In the genomic region with DNA sequence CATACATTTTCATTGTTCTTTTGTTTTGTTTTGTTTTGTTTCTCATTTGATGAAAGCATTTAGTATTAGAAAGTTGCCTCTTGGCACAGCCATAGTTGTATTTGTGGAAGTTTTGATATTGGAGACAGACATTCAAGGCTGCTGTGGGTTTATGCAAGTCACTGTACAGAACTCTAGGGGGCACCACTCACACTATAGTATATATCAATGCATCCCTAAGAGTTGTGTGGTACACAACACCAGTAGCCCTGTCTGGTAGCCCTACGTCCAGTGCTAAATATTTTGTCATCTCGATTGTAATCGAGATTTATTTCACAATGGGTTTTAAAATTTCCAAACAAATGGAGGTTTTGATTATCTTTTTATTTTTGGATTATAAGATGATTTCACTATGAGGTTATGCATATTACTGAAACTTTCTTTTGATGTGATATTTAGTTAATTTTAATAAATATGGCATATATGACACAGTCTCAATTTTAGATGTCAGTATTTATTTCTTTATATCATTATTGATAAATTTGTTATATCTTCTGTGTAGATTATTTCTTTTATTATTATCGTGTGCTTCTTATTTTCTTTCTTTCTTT, we compare ENCODE assay signal across 8 cellular contexts.
DNase-seq lines count a peak whose midpoint lies in the region; ATAC-seq and TF ChIP-seq lines count a peak whose summit lies in the region.

No MANE protein-coding gene starts in this region.

- H3K36me3 ChIP-seq in naive thymus-derived CD4-positive, alpha-beta T cell (ENCODE audit: control insufficient read depth in 2 of 3, insufficient read depth in 3 of 3, low read length in 3 of 3): no peaks in the 10 kb centered on the region

- no peaks in the 10 kb centered on the region for H3K9me3 Mint-ChIP-seq in activated naive CD8-positive, alpha-beta T cell treated with anti-CD3 and anti-CD28 coated beads, Interleukin-2, amount 10 ng/mL, durations not matched to agents 7 days and 5 days
- H3K9me3 Mint-ChIP-seq in activated naive CD8-positive, alpha-beta T cell treated with anti-CD3 and anti-CD28 coated beads for 36 hours: no peaks in the 10 kb centered on the region
- no peaks in the 10 kb centered on the region for H3K9me3 Mint-ChIP-seq in naive thymus-derived CD4-positive, alpha-beta T cell

- no peaks in the 10 kb centered on the region for H3K4me1 Mint-ChIP-seq in activated naive CD8-positive, alpha-beta T cell treated with anti-CD3 and anti-CD28 coated beads, Interleukin-2, amount 10 ng/mL, durations not matched to agents 7 days and 5 days
- no peaks in the 10 kb centered on the region for H3K4me1 Mint-ChIP-seq in activated naive CD8-positive, alpha-beta T cell treated with anti-CD3 and anti-CD28 coated beads for 36 hours
- peaks cover 0 to 8% (median 0%) of the 10 kb centered on the region in 7 donors for H3K4me1 Mint-ChIP-seq in naive thymus-derived CD4-positive, alpha-beta T cell

- H3K9me3 ChIP-seq in naive thymus-derived CD4-positive, alpha-beta T cell (ENCODE audit: control insufficient read depth in 2 of 3, low read length in 3 of 3): no peaks in the 10 kb centered on the region

- TF ChIP-seq CTCF in dorsolateral prefrontal cortex (IDR thresholded peaks at IDR 0.05 in 54 of 56, conservative IDR thresholded peaks at IDR 0.05 in 2 of 56; ENCODE audit: low read depth in 1 of 56, partially characterized antibody in 56 of 56): peak in 52 of 56 donors; percentile 12 to 65 (median 46)

- no peak overlapping the region for H3K4me3 Mint-ChIP-seq in activated naive CD8-positive, alpha-beta T cell treated with anti-CD3 and anti-CD28 coated beads, Interleukin-2, amount 10 ng/mL, durations not matched to agents 7 days and 5 days
- H3K4me3 Mint-ChIP-seq in activated naive CD8-positive, alpha-beta T cell treated with anti-CD3 and anti-CD28 coated beads for 36 hours: no peak overlapping the region
- H3K4me3 Mint-ChIP-seq in naive thymus-derived CD4-positive, alpha-beta T cell: no peak overlapping the region

- no peak overlapping the region for H3K27ac ChIP-seq in dorsolateral prefrontal cortex
- H3K27ac ChIP-seq in naive thymus-derived CD4-positive, alpha-beta T cell (ENCODE audit: low read depth, low read length): no peak overlapping the region

- CTCF ChIA-PET in naive thymus-derived CD4-positive, alpha-beta T cell (lab: Charles Lee): interaction anchor here (0.7 to 2.1 kb wide), 11 partner anchors 10 to 351 kb away, joined by 3 to 9 read pairs (median 4); no protein-coding TSS in a partner anchor

- H3K4me3 ChIP-seq in dorsolateral prefrontal cortex: no peak overlapping the region
- H3K4me3 ChIP-seq in naive thymus-derived CD4-positive, alpha-beta T cell (ENCODE audit: low read length): no peak overlapping the region

- no peaks in the 10 kb centered on the region for H3K4me1 ChIP-seq in naive thymus-derived CD4-positive, alpha-beta T cell (ENCODE audit: control insufficient read depth in 2 of 2, insufficient read depth in 2 of 2, low read length in 2 of 2)

- DNase-seq in activated naive CD8-positive, alpha-beta T cell treated with anti-CD3 and anti-CD28 coated beads, Interleukin-2, amount 10 ng/mL, durations not matched to agents 7 days and 5 days: no peak
- no peak for DNase-seq in activated naive CD8-positive, alpha-beta T cell treated with anti-CD3 and anti-CD28 coated beads for 36 hours
- DNase-seq in HT-29 (ENCODE audit: low spot score) (peak; percentile 74), OCI-M2 (lab: John Stamatoyannopoulos, UW; ENCODE audit: unreplicated experiment) (peak; percentile 12), dorsolateral prefrontal cortex (no peak)
- peak in 7 of 9 donors; percentile 5 to 56 (median 23) for DNase-seq in naive thymus-derived CD4-positive, alpha-beta T cell
- DNase-seq in stimulated activated CD4-positive, alpha-beta T cell treated with anti-CD3 and anti-CD28 coated beads, Interleukin-4, amount 100 ng/mL, for 1 hour: no peak

- peak; percentile 72 for ATAC-seq in activated naive CD8-positive, alpha-beta T cell treated with anti-CD3 and anti-CD28 coated beads, Interleukin-2, amount 10 ng/mL, durations not matched to agents 7 days and 5 days (ENCODE audit: low read depth)
- peak; percentile 83 for ATAC-seq in GM21515 (IDR thresholded peaks at IDR 0.05; ENCODE audit: unreplicated experiment)
- peak; percentile 93 for ATAC-seq in naive thymus-derived CD4-positive, alpha-beta T cell

- no peak overlapping the region for H3K27ac Mint-ChIP-seq in activated naive CD8-positive, alpha-beta T cell treated with anti-CD3 and anti-CD28 coated beads, Interleukin-2, amount 10 ng/mL, durations not matched to agents 7 days and 5 days
- no peak overlapping the region for H3K27ac Mint-ChIP-seq in activated naive CD8-positive, alpha-beta T cell treated with anti-CD3 and anti-CD28 coated beads for 36 hours
- no peak overlapping the region for H3K27ac Mint-ChIP-seq in naive thymus-derived CD4-positive, alpha-beta T cell

- H3K27me3 Mint-ChIP-seq in activated naive CD8-positive, alpha-beta T cell treated with anti-CD3 and anti-CD28 coated beads, Interleukin-2, amount 10 ng/mL, durations not matched to agents 7 days and 5 days: no peaks in the 10 kb centered on the region
- H3K27me3 Mint-ChIP-seq in activated naive CD8-positive, alpha-beta T cell treated with anti-CD3 and anti-CD28 coated beads for 36 hours: no peaks in the 10 kb centered on the region
- peaks cover 0 to 12% (median 0%) of the 10 kb centered on the region in 5 donors for H3K27me3 Mint-ChIP-seq in naive thymus-derived CD4-positive, alpha-beta T cell

- POLR2A ChIA-PET in activated naive CD8-positive, alpha-beta T cell treated with anti-CD3 and anti-CD28 coated beads, Interleukin-2, amount 10 ng/mL, durations not matched to agents 7 days and 5 days (lab: Charles Lee): no interaction called here
- POLR2A ChIA-PET in naive thymus-derived CD4-positive, alpha-beta T cell (lab: Charles Lee): no interaction called here

- no peaks in the 10 kb centered on the region for H3K27me3 ChIP-seq in dorsolateral prefrontal cortex
- H3K27me3 ChIP-seq in naive thymus-derived CD4-positive, alpha-beta T cell (ENCODE audit: control insufficient read depth in 2 of 2, insufficient read depth in 2 of 2, low read length in 2 of 2): no peaks in the 10 kb centered on the region

- intact Hi-C loops in dorsolateral prefrontal cortex (cut with DNase I): no loop called here
- intact Hi-C loops in naive thymus-derived CD4-positive, alpha-beta T cell (cut with micrococcal nuclease): loop anchor here (1.0 to 5.0 kb wide), 11 partner anchors 15 to 455 kb away; no protein-coding TSS in a partner anchor

- H3K36me3 Mint-ChIP-seq in activated naive CD8-positive, alpha-beta T cell treated with anti-CD3 and anti-CD28 coated beads, Interleukin-2, amount 10 ng/mL, durations not matched to agents 7 days and 5 days: no peaks in the 10 kb centered on the region
- no peaks in the 10 kb centered on the region for H3K36me3 Mint-ChIP-seq in activated naive CD8-positive, alpha-beta T cell treated with anti-CD3 and anti-CD28 coated beads for 36 hours
- peaks cover 0 to 4% (median 0%) of the 10 kb centered on the region in 5 donors for H3K36me3 Mint-ChIP-seq in naive thymus-derived CD4-positive, alpha-beta T cell

Comparison
In these comparisons a context has a peak if more than half of its experiments do, and no peak if none do; other contexts are left out.
1. DNase-seq: peak in HT-29 (single experiment), OCI-M2 (single experiment) and naive thymus-derived CD4-positive, alpha-beta T cell (7 of 9); none in activated naive CD8-positive, alpha-beta T cell treated with anti-CD3 and anti-CD28 coated beads, Interleukin-2, amount 10 ng/mL, durations not matched to agents 7 days and 5 days (single experiment), activated naive CD8-positive, alpha-beta T cell treated with anti-CD3 and anti-CD28 coated beads for 36 hours (single experiment), dorsolateral prefrontal cortex (0 of 10) and stimulated activated CD4-positive, alpha-beta T cell treated with anti-CD3 and anti-CD28 coated beads, Interleukin-4, amount 100 ng/mL, for 1 hour (single experiment).
2. intact Hi-C loops: an anchor here in naive thymus-derived CD4-positive, alpha-beta T cell (1.0 to 5.0 kb wide); none called in dorsolateral prefrontal cortex.
3. Peak in every context shown above with its lines, with median percentiles within 50 percentile points of each other: ATAC-seq.